Comparison of ENCODE assay signal across 1 cellular context in genomic region chr10:124624456-124624855, GRCh38.
TF ChIP-seq lines count a peak whose summit lies in the region.

No MANE protein-coding gene starts in this region.

TF ChIP-seq in GM23338, 12 proteins besides CTCF, POLR2A, EP300 and RAD21 (continued from another document):
- TF ChIP-seq ZNF462 (CRISPR knock-in tag; IDR thresholded peaks at IDR 0.05) (no peak), CREB1 (CRISPR knock-in tag; IDR thresholded peaks at IDR 0.05; ENCODE audit: low read depth) (no peak), STAT1 (IDR thresholded peaks at IDR 0.05; ENCODE audit: unreplicated experiment) (no peak), ETS1 (IDR thresholded peaks at IDR 0.05) (no peak), ZNF114 (CRISPR knock-in tag; IDR thresholded peaks at IDR 0.05) (no peak), JUNB (IDR thresholded peaks at IDR 0.05; ENCODE audit: unreplicated experiment) (no peak), EZH2phosphoT487 (IDR thresholded peaks at IDR 0.05; ENCODE audit: unreplicated experiment) (no peak), REST (IDR thresholded peaks at IDR 0.05; ENCODE audit: unreplicated experiment) (no peak), EZH2 (IDR thresholded peaks at IDR 0.05; ENCODE audit: low read depth, unreplicated experiment) (no peak), POLR2AphosphoS5 (IDR thresholded peaks at IDR 0.05; ENCODE audit: low read depth) (no peak), ZNF331 (CRISPR knock-in tag; IDR thresholded peaks at IDR 0.05; ENCODE audit: low read depth) (no peak)
TF ChIP-seq in GM23338: peak in this region for 0.
